ENCODE assay signal across 23 cellular contexts in the genomic region with DNA sequence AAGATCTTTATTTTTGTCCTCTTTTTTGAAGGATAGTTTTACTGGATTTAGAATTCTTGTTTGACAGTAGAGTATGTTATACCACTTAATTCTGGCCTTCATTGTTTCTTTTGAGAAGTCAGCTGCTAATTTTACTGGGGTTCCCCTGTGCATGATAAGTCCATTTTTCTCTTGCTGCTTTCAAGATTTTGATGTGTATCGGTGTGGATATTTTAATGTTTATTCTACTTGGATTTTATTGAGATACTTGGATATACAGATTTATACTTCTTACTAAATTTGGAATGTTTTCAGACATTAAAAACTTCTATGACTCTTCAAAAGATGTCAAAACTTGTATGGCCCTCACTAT.
"Had no signal": no experiment of that assay in that cellular context is flagged by ENCODE, and none has a peak within 500 bp of the region (broad histone marks: within the 10 kb centered on the region; RNA-seq: fewer than 3 reads in every experiment).

No MANE protein-coding gene starts in this region.

- H3K27ac ChIP-seq: coronary artery, esophagus squamous epithelium, gastrocnemius medialis, sigmoid colon, tibial artery had no signal

- DNase-seq: activated CD4-positive, alpha-beta memory T cell treated with anti-CD3 and anti-CD28 coated beads for 36 hours; activated CD4-positive, alpha-beta T cell treated with anti-CD3 and anti-CD28 coated beads for 36 hours; activated CD8-positive, alpha-beta memory T cell treated with anti-CD3 and anti-CD28 coated beads, Interleukin-2, amount 10 ng/mL, durations not matched to agents 7 days and 5 days; activated naive CD8-positive, alpha-beta T cell treated with anti-CD3 and anti-CD28 coated beads, Interleukin-2, amount 10 ng/mL, durations not matched to agents 7 days and 5 days; amygdala; cerebellar nuclear complex; endodermal cell; esophagus squamous epithelium; gastrocnemius medialis; head of caudate nucleus; left ventricle myocardium superior; mammary epithelial cell; natural killer cell; retina; sigmoid colon; stimulated activated CD4-positive, alpha-beta T cell treated with anti-CD3 and anti-CD28 coated beads, Interleukin-2, amount 100 ng/mL, for 48 hours; stimulated activated naive CD8-positive, alpha-beta T cell treated with anti-CD3 and anti-CD28 coated beads, Interleukin-15, Interleukin-2, amounts not matched to agents 100 U/mL and 50 U/mL, for 24 hours; tibial artery had no signal

- H3K27me3 Mint-ChIP-seq: activated CD4-positive, alpha-beta memory T cell treated with anti-CD3 and anti-CD28 coated beads for 36 hours; activated CD4-positive, alpha-beta T cell treated with anti-CD3 and anti-CD28 coated beads for 36 hours; activated CD8-positive, alpha-beta memory T cell treated with anti-CD3 and anti-CD28 coated beads, Interleukin-2, amount 10 ng/mL, durations not matched to agents 7 days and 5 days; activated naive CD8-positive, alpha-beta T cell treated with anti-CD3 and anti-CD28 coated beads, Interleukin-2, amount 10 ng/mL, durations not matched to agents 7 days and 5 days; progenitor cell of endocrine pancreas had no signal

- ATAC-seq: activated CD4-positive, alpha-beta T cell treated with anti-CD3 and anti-CD28 coated beads for 36 hours; activated CD8-positive, alpha-beta memory T cell treated with anti-CD3 and anti-CD28 coated beads, Interleukin-2, amount 10 ng/mL, durations not matched to agents 7 days and 5 days; gastrocnemius medialis; left ventricle myocardium superior; natural killer cell; stimulated activated naive CD8-positive, alpha-beta T cell treated with anti-CD3 and anti-CD28 coated beads, Interleukin-15, Interleukin-2, amounts not matched to agents 100 U/mL and 50 U/mL, for 24 hours had no signal

- H3K4me3 Mint-ChIP-seq: activated CD4-positive, alpha-beta memory T cell treated with anti-CD3 and anti-CD28 coated beads for 36 hours; activated CD4-positive, alpha-beta T cell treated with anti-CD3 and anti-CD28 coated beads for 36 hours; activated CD8-positive, alpha-beta memory T cell treated with anti-CD3 and anti-CD28 coated beads, Interleukin-2, amount 10 ng/mL, durations not matched to agents 7 days and 5 days; activated naive CD8-positive, alpha-beta T cell treated with anti-CD3 and anti-CD28 coated beads, Interleukin-2, amount 10 ng/mL, durations not matched to agents 7 days and 5 days; endodermal cell; mesothelial cell of epicardium; natural killer cell had no signal

- H3K27me3 ChIP-seq: esophagus squamous epithelium, gastrocnemius medialis, sigmoid colon, tibial artery had no signal

- H3K4me3 ChIP-seq: coronary artery, esophagus squamous epithelium, gastrocnemius medialis, sigmoid colon, tibial artery had no signal

- H3K9me3 Mint-ChIP-seq: endodermal cell, natural killer cell had no signal

- FAIRE-seq: islet of Langerhans, TTC549 had no signal

- H3K9me3 ChIP-seq: esophagus squamous epithelium, gastrocnemius medialis, sigmoid colon, tibial artery had no signal

- H3K27ac Mint-ChIP-seq: activated CD4-positive, alpha-beta memory T cell treated with anti-CD3 and anti-CD28 coated beads for 36 hours; activated CD4-positive, alpha-beta T cell treated with anti-CD3 and anti-CD28 coated beads for 36 hours; activated CD8-positive, alpha-beta memory T cell treated with anti-CD3 and anti-CD28 coated beads, Interleukin-2, amount 10 ng/mL, durations not matched to agents 7 days and 5 days; activated naive CD8-positive, alpha-beta T cell treated with anti-CD3 and anti-CD28 coated beads, Interleukin-2, amount 10 ng/mL, durations not matched to agents 7 days and 5 days; endodermal cell; natural killer cell had no signal

- H3K36me3 ChIP-seq: gastrocnemius medialis had no signal

- H3K4me1 ChIP-seq: esophagus squamous epithelium, gastrocnemius medialis, tibial artery had no signal

- H3K4me1 Mint-ChIP-seq: endodermal cell, mesothelial cell of epicardium had no signal
